Comparison of ENCODE assay signal across 24 cellular contexts in genomic region chr14:68753696-68754095, GRCh38. TPM values are rescaled to one million over a fixed set of nuclear protein-coding genes. Genes with fewer than 3 reads are reported as not detected.
DNase-seq lines count a peak whose midpoint lies in the region; ATAC-seq and TF ChIP-seq lines count a peak whose summit lies in the region.
"Had no signal": no experiment of that assay in that cellular context is flagged by ENCODE, and none has a peak within 500 bp of the region (broad histone marks: within the 10 kb centered on the region; RNA-seq: fewer than 3 reads in every experiment).

No MANE protein-coding gene starts in this region.

- H3K27ac ChIP-seq in GM23248: no peak overlapping the region
- H3K27ac ChIP-seq: prostate gland, upper lobe of left lung had no signal

- H3K4me3 ChIP-seq in AG09309 (ENCODE audit: control insufficient read depth, low read depth, low read length): no peak overlapping the region
- H3K4me3 ChIP-seq in GM23248: no peak overlapping the region
- H3K4me3 ChIP-seq: prostate gland, upper lobe of left lung had no signal

- H3K4me2 ChIP-seq in GM23248 (ENCODE audit: unreplicated experiment): no peak overlapping the region

- intact Hi-C loops in natural killer cell (cut with micrococcal nuclease): no loop called here

- 63 to 69% methylated on average over 4 of the region's 4 CpGs for WGBS in GM23248 (ENCODE audit: low coverage in 1 of 2, low lambda C conversion rate in 2 of 2, missing lambda C conversion rate in 2 of 2), 2 experiments

- no peaks in the 10 kb centered on the region for H3K79me2 ChIP-seq in GM23248 (ENCODE audit: insufficient read depth)

- H3K9ac ChIP-seq in GM23248: no peak overlapping the region

- in situ Hi-C loops in GM23248 (cut with MboI) (no loop called here), KBM-7 (cut with MboI; ENCODE audit: low pct_unique_long_range_greater_than_20kb, low sequenced_read_pairs) (no loop called here)

- no peaks in the 10 kb centered on the region for H3K9me3 ChIP-seq in GM23248 (ENCODE audit: low read depth)
- H3K9me3 ChIP-seq: prostate gland, upper lobe of left lung had no signal

- H3K27me3 Mint-ChIP-seq in natural killer cell (ENCODE audit: low read depth in 2 of 2): no peaks in the 10 kb centered on the region
- H3K27me3 Mint-ChIP-seq: activated naive CD8-positive, alpha-beta T cell treated with anti-CD3 and anti-CD28 coated beads for 36 hours; CD4-positive, alpha-beta T cell had no signal

- H3K27ac Mint-ChIP-seq in natural killer cell: no peak overlapping the region
- H3K27ac Mint-ChIP-seq: activated naive CD8-positive, alpha-beta T cell treated with anti-CD3 and anti-CD28 coated beads for 36 hours; activated T-helper 2 cell treated with anti-CD3 and anti-CD28 coated beads, Interferon-gamma antibody, Interleukin-2, Interleukin-4, amounts not matched to agents 10 μg/mL and 5 μg/mL and 100 μg/mL, durations not matched to agents 14 hours and 24 hours and 36 hours; CD4-positive, alpha-beta T cell had no signal

- no peaks in the 10 kb centered on the region for H3K36me3 Mint-ChIP-seq in natural killer cell
- H3K36me3 Mint-ChIP-seq: activated naive CD8-positive, alpha-beta T cell treated with anti-CD3 and anti-CD28 coated beads for 36 hours; brain had no signal

- no peaks in the 10 kb centered on the region for H3K36me3 ChIP-seq in GM23248 (ENCODE audit: low read depth)
- H3K36me3 ChIP-seq: prostate gland, upper lobe of left lung had no signal

- H3K9me3 Mint-ChIP-seq in natural killer cell: no peaks in the 10 kb centered on the region
- H3K9me3 Mint-ChIP-seq: activated naive CD8-positive, alpha-beta T cell treated with anti-CD3 and anti-CD28 coated beads for 36 hours; activated T-helper 2 cell treated with anti-CD3 and anti-CD28 coated beads, Interferon-gamma antibody, Interleukin-2, Interleukin-4, amounts not matched to agents 10 μg/mL and 5 μg/mL and 100 μg/mL, durations not matched to agents 14 hours and 24 hours and 36 hours; brain; CD4-positive, alpha-beta T cell had no signal

- H2AFZ ChIP-seq in GM23248: no peak overlapping the region

- H4K20me1 ChIP-seq in GM23248 (ENCODE audit: insufficient read depth): no peaks in the 10 kb centered on the region

- ATAC-seq in natural killer cell: no peak

- peaks cover 10 to 20% of the 10 kb centered on the region in 2 donors for H3K4me1 Mint-ChIP-seq in natural killer cell

- H3K4me1 ChIP-seq in GM23248 (ENCODE audit: insufficient read depth): peaks cover 5% of the 10 kb centered on the region
- H3K4me1 ChIP-seq: prostate gland had no signal

- DNase-seq in AG09309 (ENCODE audit: low read depth): peak; percentile 46
- DNase-seq in GM23248: peak; percentile 21
- peak; percentile 20 for DNase-seq in dedifferentiated amniotic fluid mesenchymal stem cell (ENCODE audit: extremely low spot score)
- DNase-seq in iris pigment epithelial cell (ENCODE audit: low read depth): peak; percentile 30
- no peak for DNase-seq in KG1 (lab: John Stamatoyannopoulos, UW)
- no peak for DNase-seq in KBM-7
- DNase-seq in COLO668 (lab: John Stamatoyannopoulos, UW; ENCODE audit: unreplicated experiment): no peak
- DNase-seq in natural killer cell: no peak
- DNase-seq: activated CD8-positive, alpha-beta memory T cell treated with anti-CD3 and anti-CD28 coated beads, Interleukin-2, amount 50 U/mL, for 4 hours; activated naive CD8-positive, alpha-beta T cell treated with anti-CD3 and anti-CD28 coated beads for 36 hours; CD4-positive, alpha-beta T cell; DMS 273 treated with DMSO at 0.1 percent for 48 hours; effector CD8-positive, alpha-beta T cell; mammary epithelial cell; NCI-H1694 treated with DMSO at 0.1 percent for 48 hours; NCI-H2171; NCI-H510A treated with DMSO at 0.1 percent for 48 hours; SHP77; stimulated activated CD8-positive, alpha-beta memory T cell treated with anti-CD3 and anti-CD28 coated beads, Interleukin-4, amount 100 ng/mL, for 48 hours; T1000; upper lobe of left lung had no signal

- no peaks in the 10 kb centered on the region for H3K9me2 ChIP-seq in GM23248 (ENCODE audit: insufficient read depth)

- no peak for TF ChIP-seq CTCF in AG09309 (IDR thresholded peaks at IDR 0.05; ENCODE audit: control insufficient read depth, insufficient read depth, low read depth, low read length, missing control alignments)
- TF ChIP-seq CTCF in natural killer cell (IDR thresholded peaks at IDR 0.05): no peak

- no peaks in the 10 kb centered on the region for H3F3A ChIP-seq in GM23248 (ENCODE audit: insufficient read depth)

- H3K4me3 Mint-ChIP-seq in natural killer cell: no peak overlapping the region
- H3K4me3 Mint-ChIP-seq: activated naive CD8-positive, alpha-beta T cell treated with anti-CD3 and anti-CD28 coated beads for 36 hours; brain; CD4-positive, alpha-beta T cell had no signal

- H3K27me3 ChIP-seq in GM23248 (replicated peaks; ENCODE audit: insufficient read depth): no peaks in the 10 kb centered on the region
- H3K27me3 ChIP-seq: upper lobe of left lung had no signal

RNA-seq across cellular contexts. Expression of gene ZFP36L1, which starts 39.2 kb away (rescaled TPM):
- total RNA-seq in GM23248 (2014; rRNA removed; shearing (Covaris generic)): 88.0 and 92.9 TPM in 2 replicates
- polyA plus RNA-seq in GM23248 (2016; fragmentation: Nextera tagmentation; extraction: Ambion mirVana): 599 and 620 TPM in 2 replicates
- 100 to 1,000 TPM; 143 to 167 (median 166) TPM for total RNA-seq in natural killer cell

Comparison
In these comparisons a context has a peak if more than half of its experiments do, and no peak if none do; other contexts are left out.
1. DNase-seq: peak in AG09309 (single experiment), GM23248 (single experiment), dedifferentiated amniotic fluid mesenchymal stem cell (single experiment) and iris pigment epithelial cell (single experiment); none in KG1 (single experiment), KBM-7 (single experiment), COLO668 (single experiment) and natural killer cell (single experiment).